12 cellular contexts compared by ENCODE assay signal in the genomic region with DNA sequence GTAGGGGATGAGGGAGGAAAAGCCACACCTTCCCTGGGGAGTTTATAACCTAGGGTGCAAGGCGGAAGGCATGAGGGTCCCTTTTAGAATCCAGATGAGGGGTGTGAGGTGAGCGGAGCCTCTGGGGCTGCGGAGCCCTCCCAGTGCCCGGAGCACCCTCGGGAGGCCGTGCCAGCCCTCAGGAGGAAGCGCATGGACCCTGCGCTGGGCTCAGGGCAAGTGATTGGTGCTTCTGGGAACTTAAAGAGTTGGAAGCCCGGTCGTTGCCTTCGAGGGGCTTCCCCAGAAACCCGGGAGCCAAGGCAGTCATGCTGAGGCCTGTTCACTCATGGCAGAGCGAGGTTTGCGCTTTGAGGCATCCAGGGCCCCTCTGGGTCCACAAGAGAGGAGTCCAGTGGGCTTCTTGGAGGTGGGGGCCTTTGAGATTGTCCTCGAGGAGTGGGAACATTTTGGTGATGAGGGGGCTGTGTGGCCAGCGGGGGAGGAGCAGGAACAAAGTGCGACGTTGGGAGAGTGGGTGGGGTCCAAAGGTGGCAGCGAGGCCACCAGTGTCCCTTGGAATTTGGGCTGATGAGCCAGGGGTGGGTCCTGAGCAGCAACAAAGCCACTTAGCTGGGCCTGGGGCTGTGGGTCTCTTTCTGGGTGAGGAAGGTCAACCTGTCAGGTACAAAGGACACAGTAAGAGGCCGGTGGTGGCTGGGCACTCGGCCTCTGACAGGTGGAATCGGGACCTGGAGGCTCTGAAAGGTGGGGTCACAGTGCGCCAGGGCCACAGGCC.
A peak's percentile ranks its signal among the peaks of the same experiment; 100 is the strongest.
DNase-seq lines count a peak whose midpoint lies in the region; ATAC-seq and TF ChIP-seq lines count a peak whose summit lies in the region.
"Had no signal": no experiment of that assay in that cellular context is flagged by ENCODE, and none has a peak within 500 bp of the region (broad histone marks: within the 10 kb centered on the region; RNA-seq: fewer than 3 reads in every experiment).

No MANE protein-coding gene starts in this region.

- peak overlapping the region; percentile 93 for H3K4me2 ChIP-seq in BLaER1
- no peak overlapping the region for H3K4me2 ChIP-seq in smooth muscle cell

- ATAC-seq in activated naive CD4-positive, alpha-beta T cell treated with anti-CD3 and anti-CD28 coated beads, Interleukin-2, amount 50 U/mL, for 72 hours, result no peak
- ATAC-seq in natural killer cell treated with Interleukin-12 subunit alpha and Interleukin-12 subunit beta and Interleukin-15 and Interleukin-18, amount 100 ng/mL, for 72 hours, result no peak
- ATAC-seq in body of pancreas, result no peak
- ATAC-seq in right cardiac atrium, result no peak

- no peaks in the 10 kb centered on the region for H3K9me3 Mint-ChIP-seq in activated naive CD4-positive, alpha-beta T cell treated with anti-CD3 and anti-CD28 coated beads, Interleukin-2, amount 50 U/mL, for 72 hours
- H3K9me3 Mint-ChIP-seq in natural killer cell treated with Interleukin-12 subunit alpha and Interleukin-12 subunit beta and Interleukin-15 and Interleukin-18, amount 100 ng/mL, for 72 hours, result no peaks in the 10 kb centered on the region
- H3K9me3 Mint-ChIP-seq: IgD-negative memory B cell had no signal

- H3K4me1 ChIP-seq in BLaER1, result peaks cover 75% of the 10 kb centered on the region
- H3K4me1 ChIP-seq in body of pancreas, result no peaks in the 10 kb centered on the region
- peaks cover 7% of the 10 kb centered on the region for H3K4me1 ChIP-seq in right cardiac atrium (ENCODE audit: control insufficient read depth, insufficient read depth, low read length)
- H3K4me1 ChIP-seq in smooth muscle cell (ENCODE audit: low read depth), result peaks cover 10% of the 10 kb centered on the region

- H3K27ac ChIP-seq in BLaER1 (peak overlapping the region; percentile 90), body of pancreas (no peak overlapping the region), right cardiac atrium (ENCODE audit: low read length) (no peak overlapping the region), smooth muscle cell (ENCODE audit: low read depth) (no peak overlapping the region)
- H3K27ac ChIP-seq: SJSA1 had no signal

- peaks cover 4% of the 10 kb centered on the region for H3F3A ChIP-seq in smooth muscle cell (ENCODE audit: low read depth)

- WGBS in body of pancreas, 2 donors, result 75 to 80% methylated on average over 14 to 21 of the region's 23 CpGs
- 94% methylated on average over 23 of the region's 23 CpGs for WGBS in right cardiac atrium
- 97% methylated on average over 23 of the region's 23 CpGs for WGBS in smooth muscle cell (ENCODE audit: low lambda C conversion rate)

- H4K20me1 ChIP-seq in BLaER1 (peaks cover 13% of the 10 kb centered on the region), smooth muscle cell (ENCODE audit: low read depth) (peaks cover 8% of the 10 kb centered on the region)

- H3K27me3 ChIP-seq in BLaER1 (no peaks in the 10 kb centered on the region), body of pancreas (no peaks in the 10 kb centered on the region), right cardiac atrium (ENCODE audit: control insufficient read depth, insufficient read depth) (no peaks in the 10 kb centered on the region), smooth muscle cell (ENCODE audit: low read depth) (no peaks in the 10 kb centered on the region)
- H3K27me3 ChIP-seq: SJSA1 had no signal

- no peak for DNase-seq in activated naive CD4-positive, alpha-beta T cell treated with anti-CD3 and anti-CD28 coated beads, Interleukin-2, amount 50 U/mL, for 72 hours (ENCODE audit: low spot score in 2 of 2)
- peak; percentile 46 for DNase-seq in natural killer cell treated with Interleukin-12 subunit alpha and Interleukin-12 subunit beta and Interleukin-15 and Interleukin-18, amount 100 ng/mL, for 72 hours (ENCODE audit: low spot score)
- DNase-seq in body of pancreas (no peak), right cardiac atrium (no peak), smooth muscle cell (lab: John Stamatoyannopoulos, UW; ENCODE audit: unreplicated experiment) (no peak), inferior parietal cortex (ENCODE audit: extremely low spot score) (no peak)
- DNase-seq: NCI-H146, NCI-H748 treated with DMSO at 0.1 percent for 48 hours had no signal

- no peak overlapping the region for H2AFZ ChIP-seq in smooth muscle cell (ENCODE audit: low read depth)

- H3K4me1 Mint-ChIP-seq in natural killer cell treated with Interleukin-12 subunit alpha and Interleukin-12 subunit beta and Interleukin-15 and Interleukin-18, amount 100 ng/mL, for 72 hours (ENCODE audit: low read depth in 2 of 2), result peaks cover 57 to 62% of the 10 kb centered on the region in 2 donors

- H3K9ac ChIP-seq in BLaER1, result peak overlapping the region; percentile 92
- no peak overlapping the region for H3K9ac ChIP-seq in smooth muscle cell (ENCODE audit: low read depth)

- TF ChIP-seq CTCF in GM12875 (IDR thresholded peaks at IDR 0.05; ENCODE audit: borderline replicate concordance, insufficient read depth, low read depth, low read length) (no peak), body of pancreas (IDR thresholded peaks at IDR 0.05) (no peak), smooth muscle cell (IDR thresholded peaks at IDR 0.05; ENCODE audit: borderline replicate concordance, insufficient read depth, poor library complexity, severe bottlenecking) (no peak)

- no peak for TF ChIP-seq POLR2A in body of pancreas (IDR thresholded peaks at IDR 0.05)

- H3K36me3 Mint-ChIP-seq in activated naive CD4-positive, alpha-beta T cell treated with anti-CD3 and anti-CD28 coated beads, Interleukin-2, amount 50 U/mL, for 72 hours, result peaks cover 30 to 32% of the 10 kb centered on the region in 2 donors
- peaks cover 8% of the 10 kb centered on the region for H3K36me3 Mint-ChIP-seq in natural killer cell treated with Interleukin-12 subunit alpha and Interleukin-12 subunit beta and Interleukin-15 and Interleukin-18, amount 100 ng/mL, for 72 hours
- H3K36me3 Mint-ChIP-seq: IgD-negative memory B cell had no signal

- H3K9me3 ChIP-seq in BLaER1 (no peaks in the 10 kb centered on the region), body of pancreas (no peaks in the 10 kb centered on the region), right cardiac atrium (ENCODE audit: control insufficient read depth, low read length) (no peaks in the 10 kb centered on the region), smooth muscle cell (replicated peaks; ENCODE audit: low read depth) (no peaks in the 10 kb centered on the region)
- H3K9me3 ChIP-seq: SJSA1 had no signal

- intact Hi-C loops in body of pancreas (cut with DNase I) (no loop called here), right cardiac atrium (cut with DNase I) (no loop called here)

- peak overlapping the region; percentile 93 to 99 for H3K27ac Mint-ChIP-seq in activated naive CD4-positive, alpha-beta T cell treated with anti-CD3 and anti-CD28 coated beads, Interleukin-2, amount 50 U/mL, for 72 hours
- H3K27ac Mint-ChIP-seq in natural killer cell treated with Interleukin-12 subunit alpha and Interleukin-12 subunit beta and Interleukin-15 and Interleukin-18, amount 100 ng/mL, for 72 hours, result peak overlapping the region; percentile 98

- peak overlapping the region; percentile 60 for H3K4me3 Mint-ChIP-seq in natural killer cell treated with Interleukin-12 subunit alpha and Interleukin-12 subunit beta and Interleukin-15 and Interleukin-18, amount 100 ng/mL, for 72 hours

- peaks cover 20% of the 10 kb centered on the region for H3K36me3 ChIP-seq in BLaER1
- no peaks in the 10 kb centered on the region for H3K36me3 ChIP-seq in body of pancreas (replicated peaks in 1 of 2; ENCODE audit: insufficient read depth in 1 of 2, low read depth in 2 of 2)
- no peaks in the 10 kb centered on the region for H3K36me3 ChIP-seq in smooth muscle cell (ENCODE audit: low read depth)
- H3K36me3 ChIP-seq: SJSA1 had no signal

- H3K4me3 ChIP-seq in BLaER1 (peak overlapping the region; percentile 85), GM12875 (ENCODE audit: low read depth, low read length) (peak overlapping the region; percentile 5), body of pancreas (no peak overlapping the region), right cardiac atrium (ENCODE audit: low read length) (no peak overlapping the region), smooth muscle cell (no peak overlapping the region)
- H3K4me3 ChIP-seq: SJSA1 had no signal

- H3K79me2 ChIP-seq in smooth muscle cell (ENCODE audit: low read depth), result no peaks in the 10 kb centered on the region

- H3K27me3 Mint-ChIP-seq in natural killer cell treated with Interleukin-12 subunit alpha and Interleukin-12 subunit beta and Interleukin-15 and Interleukin-18, amount 100 ng/mL, for 72 hours, result no peaks in the 10 kb centered on the region
- H3K27me3 Mint-ChIP-seq: IgD-negative memory B cell had no signal

Comparison
In these comparisons a context has a peak if more than half of its experiments do, and no peak if none do; other contexts are left out.
1. H3K4me3 ChIP-seq: peak in BLaER1 (single experiment) and GM12875 (single experiment); none in body of pancreas (0 of 2), right cardiac atrium (single experiment) and smooth muscle cell (single experiment).